8 cellular contexts compared by ENCODE assay signal in genomic region chr9:129027685-129028191, GRCh38. TPM values are rescaled to one million over a fixed set of nuclear protein-coding genes. Genes with fewer than 3 reads are reported as not detected.
DNase-seq lines count a peak whose midpoint lies in the region; ATAC-seq, FAIRE-seq and TF ChIP-seq lines count a peak whose summit lies in the region.

No MANE protein-coding gene starts in this region.

- H3K4me3 ChIP-seq in psoas muscle = peak overlapping the region; percentile 92

- POLR2A ChIA-PET in activated CD4-positive, alpha-beta T cell treated with anti-CD3 and anti-CD28 coated beads for 36 hours (lab: Charles Lee) = interaction anchor here (0.6 to 1.4 kb wide), 4 partner anchors 12 to 477 kb away, joined by 3 to 5 read pairs (median 4); partner anchors contain the start of gene SPTAN1
- POLR2A ChIA-PET in activated CD8-positive, alpha-beta T cell treated with anti-CD3 and anti-CD28 coated beads for 36 hours (lab: Charles Lee) = interaction anchor here (0.7 to 1.4 kb wide), 4 partner anchors 9 to 42 kb away, joined by 3 to 6 read pairs (median 3); no protein-coding TSS in a partner anchor

- H3K9me3 ChIP-seq in psoas muscle = no peaks in the 10 kb centered on the region

- TF ChIP-seq CTCF in activated CD8-positive, alpha-beta T cell treated with anti-CD3 and anti-CD28 coated beads for 36 hours (IDR thresholded peaks at IDR 0.05) = no peak
- no peak for TF ChIP-seq CTCF in psoas muscle (IDR thresholded peaks at IDR 0.05)

- intact Hi-C loops in activated CD4-positive, alpha-beta T cell treated with anti-CD3 and anti-CD28 coated beads for 36 hours (cut with DNase I, micrococcal nuclease) = loop anchor here (1.0 to 5.0 kb wide), 17 partner anchors 9 to 960 kb away; partner anchors contain the start of genes CRAT (in 2 of the 2), MIGA2 (in 2 of the 2), DOLK (in 1 of the 2) and DYNC2I2 (in 1 of the 2)
- intact Hi-C loops in activated CD8-positive, alpha-beta T cell treated with anti-CD3 and anti-CD28 coated beads for 36 hours (cut with micrococcal nuclease) = no loop called here
- intact Hi-C loops in psoas muscle (cut with DNase I) = loop anchor here (5.0 kb wide), 2 partner anchors 80 to 145 kb away; partner anchors contain the start of genes DOLK (in 1 of the 2), KYAT1 (in 1 of the 2), LRRC8A (in 1 of the 2) and NUP188 (in 1 of the 2)

- ATAC-seq in activated CD4-positive, alpha-beta T cell treated with anti-CD3 and anti-CD28 coated beads for 36 hours = peak; percentile 69
- peak; percentile 59 for ATAC-seq in activated CD8-positive, alpha-beta T cell treated with anti-CD3 and anti-CD28 coated beads for 36 hours
- peak in 2 of 4 donors; percentile 7 to 9 for ATAC-seq in psoas muscle

- no peaks in the 10 kb centered on the region for H3K36me3 ChIP-seq in psoas muscle (ENCODE audit: insufficient read depth in 1 of 2, low read depth in 1 of 2)

- H3K4me1 ChIP-seq in psoas muscle = peaks cover 26% of the 10 kb centered on the region

- 1 to 2% (median 1%) methylated on average over 29 to 47 of the region's 47 CpGs for WGBS in psoas muscle, 3 donors

- no peaks in the 10 kb centered on the region for H3K27me3 Mint-ChIP-seq in activated CD4-positive, alpha-beta T cell treated with anti-CD3 and anti-CD28 coated beads for 36 hours
- H3K27me3 Mint-ChIP-seq in activated CD8-positive, alpha-beta T cell treated with anti-CD3 and anti-CD28 coated beads for 36 hours = no peaks in the 10 kb centered on the region

- peak; percentile 82 for DNase-seq in activated CD4-positive, alpha-beta T cell treated with anti-CD3 and anti-CD28 coated beads for 36 hours
- DNase-seq in activated CD4-positive, alpha-beta T cell treated with anti-CD3 and anti-CD28 coated beads, Interleukin-2, amount 50 U/mL, for 4 hours = no peak
- DNase-seq in H54 (ENCODE audit: insufficient read length, low spot score) = peak; percentile 84
- peak; percentile 65 for DNase-seq in M059J (ENCODE audit: low read depth)
- DNase-seq in activated CD8-positive, alpha-beta T cell treated with anti-CD3 and anti-CD28 coated beads for 36 hours = peak; percentile 71
- DNase-seq in germinal center (ENCODE audit: low spot score) = peak; percentile 62
- no peak for DNase-seq in psoas muscle
- DNase-seq in superior temporal gyrus (ENCODE audit: extremely low spot score) = no peak

- H3K36me3 Mint-ChIP-seq in activated CD4-positive, alpha-beta T cell treated with anti-CD3 and anti-CD28 coated beads for 36 hours (ENCODE audit: low read depth) = no peaks in the 10 kb centered on the region
- H3K36me3 Mint-ChIP-seq in activated CD8-positive, alpha-beta T cell treated with anti-CD3 and anti-CD28 coated beads for 36 hours (ENCODE audit: low read depth) = no peaks in the 10 kb centered on the region

- H3K9me3 Mint-ChIP-seq in activated CD4-positive, alpha-beta T cell treated with anti-CD3 and anti-CD28 coated beads for 36 hours (ENCODE audit: low read depth) = no peaks in the 10 kb centered on the region
- H3K9me3 Mint-ChIP-seq in activated CD8-positive, alpha-beta T cell treated with anti-CD3 and anti-CD28 coated beads for 36 hours = no peaks in the 10 kb centered on the region

- H3K27me3 ChIP-seq in psoas muscle (ENCODE audit: insufficient read depth in 3 of 3, low read length in 2 of 3) = no peaks in the 10 kb centered on the region

- FAIRE-seq in H54 (lab: Jason Lieb, UNC) = no peak

- peak overlapping the region; percentile 88 for H3K27ac ChIP-seq in psoas muscle

- TF ChIP-seq POLR2A in H54 (IDR thresholded peaks at IDR 0.05; ENCODE audit: low read depth, low read length) = no peak

- H3K4me3 Mint-ChIP-seq in activated CD4-positive, alpha-beta T cell treated with anti-CD3 and anti-CD28 coated beads for 36 hours = peak overlapping the region; percentile 81
- H3K4me3 Mint-ChIP-seq in activated CD8-positive, alpha-beta T cell treated with anti-CD3 and anti-CD28 coated beads for 36 hours = peak overlapping the region; percentile 80

- CTCF ChIA-PET in activated CD4-positive, alpha-beta T cell treated with anti-CD3 and anti-CD28 coated beads for 36 hours (lab: Charles Lee) = interaction anchor here (0.5 to 1.1 kb wide), 3 partner anchors 11 to 1805 kb away, joined by 3 to 6 read pairs (median 3); no protein-coding TSS in a partner anchor
- CTCF ChIA-PET in activated CD8-positive, alpha-beta T cell treated with anti-CD3 and anti-CD28 coated beads for 36 hours (lab: Charles Lee) = interaction anchor here (0.7 to 1.0 kb wide), 5 partner anchors 8 to 40 kb away, joined by 3 to 4 read pairs (median 3); no protein-coding TSS in a partner anchor

- H3K4me1 Mint-ChIP-seq in activated CD4-positive, alpha-beta T cell treated with anti-CD3 and anti-CD28 coated beads for 36 hours = peaks cover 20% of the 10 kb centered on the region
- H3K4me1 Mint-ChIP-seq in activated CD8-positive, alpha-beta T cell treated with anti-CD3 and anti-CD28 coated beads for 36 hours (ENCODE audit: low read depth) = peaks cover 17% of the 10 kb centered on the region

- peak overlapping the region; percentile 52 for H3K27ac Mint-ChIP-seq in activated CD4-positive, alpha-beta T cell treated with anti-CD3 and anti-CD28 coated beads for 36 hours
- peak overlapping the region; percentile 79 for H3K27ac Mint-ChIP-seq in activated CD8-positive, alpha-beta T cell treated with anti-CD3 and anti-CD28 coated beads for 36 hours

RNA-seq across cellular contexts. Expression of gene SH3GLB2, which starts 0.4 kb away (rescaled TPM):
- 10 to 100 TPM; 49.1 to 53.7 TPM for total RNA-seq in activated CD4-positive, alpha-beta T cell treated with anti-CD3 and anti-CD28 coated beads for 36 hours
- 18.1 and 28.8 TPM in 2 replicates for total RNA-seq in M059J (2014; rRNA removed; shearing (Covaris generic))
- 10 to 100 TPM; 49.3 to 50.8 TPM for total RNA-seq in activated CD8-positive, alpha-beta T cell treated with anti-CD3 and anti-CD28 coated beads for 36 hours
- total RNA-seq in psoas muscle = 10 to 100 TPM; 33.8 to 56.8 (median 45.1) TPM
- polyA plus RNA-seq in psoas muscle = 10 to 100 TPM; 22.2 to 33.5 (median 28.0) TPM

RNA-seq across cellular contexts. Expression of gene MIGA2, which starts 8.7 kb away (rescaled TPM):
- total RNA-seq in activated CD4-positive, alpha-beta T cell treated with anti-CD3 and anti-CD28 coated beads for 36 hours = 10 to 100 TPM; 15.7 to 25.8 TPM
- total RNA-seq in M059J (2014; rRNA removed; shearing (Covaris generic)) = 19.5 and 23.3 TPM in 2 replicates
- total RNA-seq in activated CD8-positive, alpha-beta T cell treated with anti-CD3 and anti-CD28 coated beads for 36 hours = 10 to 100 TPM; 34.6 to 35.8 TPM
- total RNA-seq in psoas muscle = 10 to 100 TPM in 3 of 4 donors, 1 to 10 TPM in 1; 8.4 to 17.8 (median 14.8) TPM
- 10 to 100 TPM; 12.7 to 18.1 (median 13.7) TPM for polyA plus RNA-seq in psoas muscle

RNA-seq across cellular contexts. Expression of gene DOLPP1, which starts 53.2 kb away (rescaled TPM):
- 10 to 100 TPM; 15.1 to 16.4 TPM for total RNA-seq in activated CD4-positive, alpha-beta T cell treated with anti-CD3 and anti-CD28 coated beads for 36 hours
- total RNA-seq in M059J (2014; rRNA removed; shearing (Covaris generic)) = 25.7 and 32.4 TPM in 2 replicates
- 10 to 100 TPM; 12.7 to 15.2 TPM for total RNA-seq in activated CD8-positive, alpha-beta T cell treated with anti-CD3 and anti-CD28 coated beads for 36 hours
- total RNA-seq in psoas muscle = 1 to 10 TPM; 2.1 to 4.7 (median 4.2) TPM
- polyA plus RNA-seq in psoas muscle = 1 to 10 TPM; 2.3 to 5.2 (median 4.7) TPM

Comparison
In these comparisons a context has a peak if more than half of its experiments do, and no peak if none do; other contexts are left out.
1. DNase-seq: peak in activated CD4-positive, alpha-beta T cell treated with anti-CD3 and anti-CD28 coated beads for 36 hours (single experiment), H54 (single experiment), M059J (single experiment), activated CD8-positive, alpha-beta T cell treated with anti-CD3 and anti-CD28 coated beads for 36 hours (single experiment) and germinal center (single experiment); none in activated CD4-positive, alpha-beta T cell treated with anti-CD3 and anti-CD28 coated beads, Interleukin-2, amount 50 U/mL, for 4 hours (0 of 2), psoas muscle (0 of 2) and superior temporal gyrus (single experiment).